15 cellular contexts compared by ENCODE assay signal in genomic region chr20:24784607-24785006, GRCh38.
DNase-seq lines count a peak whose midpoint lies in the region; ATAC-seq and TF ChIP-seq lines count a peak whose summit lies in the region.
"Had no signal": no experiment of that assay in that cellular context is flagged by ENCODE, and none has a peak within 500 bp of the region (broad histone marks: within the 10 kb centered on the region; RNA-seq: fewer than 3 reads in every experiment).

No MANE protein-coding gene starts in this region.

- TF ChIP-seq CTCF in OCI-LY7 (conservative IDR thresholded peaks at IDR 0.05; ENCODE audit: low read length) (no peak), mesothelial cell of epicardium (IDR thresholded peaks at IDR 0.05; ENCODE audit: unreplicated experiment) (no peak), esophagus muscularis mucosa (IDR thresholded peaks at IDR 0.05) (no peak)

- H3K27ac Mint-ChIP-seq in activated CD4-positive, alpha-beta T cell treated with anti-CD3 and anti-CD28 coated beads, Interleukin-2, amount 10 ng/mL, durations not matched to agents 7 days and 5 days: peak overlapping the region; percentile 52
- no peak overlapping the region for H3K27ac Mint-ChIP-seq in activated CD4-positive, alpha-beta T cell treated with anti-CD3 and anti-CD28 coated beads for 36 hours
- H3K27ac Mint-ChIP-seq in mesothelial cell of epicardium: no peak overlapping the region
- H3K27ac Mint-ChIP-seq: T-helper 1 cell treated with Interleukin-12 subunit alpha and Interleukin-12 subunit beta and Interleukin-4 antibody, amounts not matched to agents 30 μg/mL and 1 μg/mL, for 36 hours had no signal

- H2AFZ ChIP-seq in OCI-LY7 (ENCODE audit: low read length): peak overlapping the region; percentile 17; the same call in 1 of the 2 replicates

- no peak for DNase-seq in activated CD4-positive, alpha-beta T cell treated with anti-CD3 and anti-CD28 coated beads, Interleukin-2, amount 10 ng/mL, durations not matched to agents 7 days and 5 days
- no peak for DNase-seq in activated CD4-positive, alpha-beta T cell treated with anti-CD3 and anti-CD28 coated beads for 36 hours
- DNase-seq in OCI-LY7 (ENCODE audit: low spot score): peak; percentile 10
- DNase-seq in sciatic nerve (ENCODE audit: low spot score): no peak
- DNase-seq in mesothelial cell of epicardium (ENCODE audit: low spot score in 2 of 2, unreplicated experiment in 2 of 2): no peak
- no peak for DNase-seq in esophagus muscularis mucosa (ENCODE audit: extremely low spot score)
- DNase-seq: GOT3, KBM-7, NCI-H1105 treated with DMSO at 0.1 percent for 48 hours, NCI-H187 had no signal

- ATAC-seq in activated CD4-positive, alpha-beta T cell treated with anti-CD3 and anti-CD28 coated beads for 36 hours: no peak
- ATAC-seq in GM19467 (IDR thresholded peaks at IDR 0.05; ENCODE audit: unreplicated experiment): peak; percentile 25
- peak; percentile 38 for ATAC-seq in sciatic nerve
- no peak for ATAC-seq in GM21529 (IDR thresholded peaks at IDR 0.05; ENCODE audit: unreplicated experiment)

- no peaks in the 10 kb centered on the region for H3K9me3 Mint-ChIP-seq in activated CD4-positive, alpha-beta T cell treated with anti-CD3 and anti-CD28 coated beads, Interleukin-2, amount 10 ng/mL, durations not matched to agents 7 days and 5 days
- no peaks in the 10 kb centered on the region for H3K9me3 Mint-ChIP-seq in activated CD4-positive, alpha-beta T cell treated with anti-CD3 and anti-CD28 coated beads for 36 hours (ENCODE audit: low read depth)
- H3K9me3 Mint-ChIP-seq in mesothelial cell of epicardium: no peaks in the 10 kb centered on the region
- H3K9me3 Mint-ChIP-seq: T-helper 1 cell treated with Interleukin-12 subunit alpha and Interleukin-12 subunit beta and Interleukin-4 antibody, amounts not matched to agents 30 μg/mL and 1 μg/mL, for 36 hours had no signal

- H3K36me3 Mint-ChIP-seq in activated CD4-positive, alpha-beta T cell treated with anti-CD3 and anti-CD28 coated beads, Interleukin-2, amount 10 ng/mL, durations not matched to agents 7 days and 5 days (ENCODE audit: low read depth): no peaks in the 10 kb centered on the region
- no peaks in the 10 kb centered on the region for H3K36me3 Mint-ChIP-seq in activated CD4-positive, alpha-beta T cell treated with anti-CD3 and anti-CD28 coated beads for 36 hours (ENCODE audit: low read depth)
- H3K36me3 Mint-ChIP-seq in mesothelial cell of epicardium: no peaks in the 10 kb centered on the region

- H3K4me3 ChIP-seq in OCI-LY7 (ENCODE audit: low read depth, low read length, poor library complexity, severe bottlenecking) (no peak overlapping the region), esophagus muscularis mucosa (no peak overlapping the region)

- H3K27ac ChIP-seq in OCI-LY7 (ENCODE audit: low read depth, low read length, poor library complexity, severe bottlenecking): no peak overlapping the region
- no peak overlapping the region for H3K27ac ChIP-seq in esophagus muscularis mucosa (replicated peaks in 1 of 4)
- H3K27ac ChIP-seq: 22Rv1 had no signal

- H3K27me3 ChIP-seq in esophagus muscularis mucosa: peaks cover 0 to 5% (median 0%) of the 10 kb centered on the region in 4 donors

- 83% methylated on average over 2 of the region's 2 CpGs for WGBS in esophagus muscularis mucosa

- no peaks in the 10 kb centered on the region for H4K20me1 ChIP-seq in OCI-LY7 (ENCODE audit: insufficient read depth, low read length)

- CTCF ChIA-PET in activated CD4-positive, alpha-beta T cell treated with anti-CD3 and anti-CD28 coated beads, Interleukin-2, amount 10 ng/mL, durations not matched to agents 7 days and 5 days (lab: Charles Lee): interaction anchor here (1.0 kb wide), 1 partner anchor 138 kb away, joined by 3 read pairs; no protein-coding TSS in a partner anchor
- CTCF ChIA-PET in activated CD4-positive, alpha-beta T cell treated with anti-CD3 and anti-CD28 coated beads for 36 hours (lab: Charles Lee): no interaction called here
- CTCF ChIA-PET in OCI-LY7 (lab: Charles Lee; ENCODE audit: unreplicated experiment): interaction anchor here (1.8 kb wide), 1 partner anchor 133 kb away, joined by 7 read pairs; no protein-coding TSS in a partner anchor

- H3K36me3 ChIP-seq in OCI-LY7 (ENCODE audit: insufficient read depth, low read length) (no peaks in the 10 kb centered on the region), esophagus muscularis mucosa (no peaks in the 10 kb centered on the region)

- H3K4me1 ChIP-seq in OCI-LY7 (ENCODE audit: insufficient read depth, low read length, poor library complexity, severe bottlenecking) (peaks cover 23% of the 10 kb centered on the region), esophagus muscularis mucosa (peaks cover 0 to 7% (median 2%) of the 10 kb centered on the region in 4 donors)
- H3K4me1 ChIP-seq: Caco-2 had no signal

- H3K79me2 ChIP-seq in OCI-LY7 (ENCODE audit: insufficient read depth, low read depth, low read length): no peaks in the 10 kb centered on the region

- H3K4me1 Mint-ChIP-seq in activated CD4-positive, alpha-beta T cell treated with anti-CD3 and anti-CD28 coated beads, Interleukin-2, amount 10 ng/mL, durations not matched to agents 7 days and 5 days: peaks cover 24% of the 10 kb centered on the region
- H3K4me1 Mint-ChIP-seq in activated CD4-positive, alpha-beta T cell treated with anti-CD3 and anti-CD28 coated beads for 36 hours: no peaks in the 10 kb centered on the region
- peaks cover 7% of the 10 kb centered on the region for H3K4me1 Mint-ChIP-seq in mesothelial cell of epicardium

- H3K4me2 ChIP-seq in OCI-LY7 (ENCODE audit: low read length): no peak overlapping the region

- no TSS peak for BruUV-seq in OCI-LY7 (replicated peaks; lab: Mats Ljungman, UMichigan)

- POLR2A ChIA-PET in activated CD4-positive, alpha-beta T cell treated with anti-CD3 and anti-CD28 coated beads, Interleukin-2, amount 10 ng/mL, durations not matched to agents 7 days and 5 days (lab: Charles Lee): no interaction called here
- POLR2A ChIA-PET in activated CD4-positive, alpha-beta T cell treated with anti-CD3 and anti-CD28 coated beads for 36 hours (lab: Charles Lee): no interaction called here
- POLR2A ChIA-PET in OCI-LY7 (lab: Charles Lee): interaction anchor here (0.6 to 0.7 kb wide), 2 partner anchors 165 to 1130 kb away, joined by 3 to 4 read pairs; no protein-coding TSS in a partner anchor

- TF ChIP-seq EP300 in esophagus muscularis mucosa (IDR thresholded peaks at IDR 0.05): no peak

- TF ChIP-seq POLR2A in esophagus muscularis mucosa (IDR thresholded peaks at IDR 0.05; ENCODE audit: low read depth): no peak

- H3K4me3 Mint-ChIP-seq in activated CD4-positive, alpha-beta T cell treated with anti-CD3 and anti-CD28 coated beads, Interleukin-2, amount 10 ng/mL, durations not matched to agents 7 days and 5 days: no peak overlapping the region
- no peak overlapping the region for H3K4me3 Mint-ChIP-seq in activated CD4-positive, alpha-beta T cell treated with anti-CD3 and anti-CD28 coated beads for 36 hours
- no peak overlapping the region for H3K4me3 Mint-ChIP-seq in mesothelial cell of epicardium
- H3K4me3 Mint-ChIP-seq: T-helper 1 cell treated with Interleukin-12 subunit alpha and Interleukin-12 subunit beta and Interleukin-4 antibody, amounts not matched to agents 30 μg/mL and 1 μg/mL, for 36 hours had no signal

- no peaks in the 10 kb centered on the region for H3K9me2 ChIP-seq in OCI-LY7 (ENCODE audit: insufficient read depth, low read length)

- H3K27me3 Mint-ChIP-seq in activated CD4-positive, alpha-beta T cell treated with anti-CD3 and anti-CD28 coated beads, Interleukin-2, amount 10 ng/mL, durations not matched to agents 7 days and 5 days: peaks cover 3% of the 10 kb centered on the region
- no peaks in the 10 kb centered on the region for H3K27me3 Mint-ChIP-seq in activated CD4-positive, alpha-beta T cell treated with anti-CD3 and anti-CD28 coated beads for 36 hours
- H3K27me3 Mint-ChIP-seq in mesothelial cell of epicardium (ENCODE audit: low read depth): peaks cover 11% of the 10 kb centered on the region

- no peaks in the 10 kb centered on the region for H3K9me3 ChIP-seq in OCI-LY7 (ENCODE audit: low read length)
- H3K9me3 ChIP-seq in esophagus muscularis mucosa: no peaks in the 10 kb centered on the region
- H3K9me3 ChIP-seq: Caco-2 had no signal

- intact Hi-C loops in activated CD4-positive, alpha-beta T cell treated with anti-CD3 and anti-CD28 coated beads for 36 hours (cut with DNase I, micrococcal nuclease): loop anchor here in 1 of 2 experiments (2.0 kb wide), 1 partner anchor 134 kb away; no protein-coding TSS in a partner anchor
- intact Hi-C loops in OCI-LY7 (cut with micrococcal nuclease; ENCODE audit: unreplicated experiment): loop anchor here (1.0 to 10.0 kb wide), 3 partner anchors 87 to 250 kb away; no protein-coding TSS in a partner anchor
- intact Hi-C loops in sciatic nerve (cut with DNase I): no loop called here
- intact Hi-C loops in esophagus muscularis mucosa (cut with DNase I): no loop called here

Comparison
In these comparisons a context has a peak if more than half of its experiments do, and no peak if none do; other contexts are left out.
1. ATAC-seq: peak in GM19467 (single experiment) and sciatic nerve (single experiment); none in activated CD4-positive, alpha-beta T cell treated with anti-CD3 and anti-CD28 coated beads for 36 hours (single experiment) and GM21529 (single experiment).